In the genomic region with DNA sequence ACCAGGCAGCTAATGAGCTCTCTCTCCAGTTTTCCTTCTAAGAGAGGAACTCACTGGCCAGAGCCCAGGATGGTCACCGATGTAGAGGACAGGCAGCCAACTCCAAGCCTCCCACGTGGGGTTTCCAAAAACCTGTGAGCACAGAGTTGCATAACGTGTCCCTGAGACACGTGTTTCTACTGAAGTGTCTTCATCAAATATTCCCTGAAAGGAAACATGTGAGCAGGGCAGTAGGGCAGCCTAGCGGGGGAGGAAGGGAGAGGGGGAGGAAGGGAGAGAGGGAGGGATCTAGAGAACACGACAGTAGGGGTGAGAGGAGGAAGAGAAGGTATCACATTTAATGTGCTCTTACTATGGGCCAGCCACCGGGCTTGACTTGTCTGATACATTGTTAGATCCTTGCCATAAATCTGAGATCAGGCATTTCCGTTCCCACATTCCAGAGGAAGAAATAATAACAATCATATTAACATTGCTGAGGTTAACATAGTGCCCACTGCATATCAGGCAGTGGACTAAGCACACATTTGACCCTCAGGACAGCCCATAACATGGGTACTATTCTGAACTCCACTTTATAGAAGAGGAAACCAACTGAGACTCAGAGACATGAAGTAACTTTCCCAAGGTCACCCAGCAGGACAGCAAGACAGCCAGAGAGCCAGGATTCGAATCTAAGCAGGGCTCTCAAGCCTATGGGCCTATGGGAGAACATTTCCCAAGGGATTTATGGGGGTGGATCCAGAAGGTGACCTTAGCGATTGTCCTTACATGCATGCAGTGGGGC, we compare ENCODE assay signal across 9 cellular contexts. TPM values are rescaled to one million over a fixed set of nuclear protein-coding genes. Genes with fewer than 3 reads are reported as not detected.
DNase-seq lines count a peak whose midpoint lies in the region; ATAC-seq, FAIRE-seq and TF ChIP-seq lines count a peak whose summit lies in the region.
"Had no signal": no experiment of that assay in that cellular context is flagged by ENCODE, and none has a peak within 500 bp of the region (broad histone marks: within the 10 kb centered on the region; RNA-seq: fewer than 3 reads in every experiment).

No MANE protein-coding gene starts in this region.

- intact Hi-C loops in left lung (cut with DNase I) (no loop called here), thyroid gland (cut with DNase I) (no loop called here)

- H3K36me3 ChIP-seq in bronchial epithelial cell (ENCODE audit: control insufficient read depth, insufficient read depth, low read length) (no peaks in the 10 kb centered on the region), left lung (no peaks in the 10 kb centered on the region), thyroid gland (no peaks in the 10 kb centered on the region)

- WGBS in thyroid gland, 2 donors: 25 to 35% methylated on average over 10 of the region's 10 CpGs

- DNase-seq in NCI-H510A treated with DMSO at 0.1 percent for 48 hours (lab: John Stamatoyannopoulos, UW) (peak; percentile 14), NCI-H510A (lab: John Stamatoyannopoulos, UW) (no peak), bronchial epithelial cell (ENCODE audit: low read depth) (peak; percentile 67), left lung (peak in 1 of 2 donors; percentile 88), thyroid gland (peak; percentile 94 to 95), NCI-H345 treated with DMSO at 0.1 percent for 48 hours (lab: John Stamatoyannopoulos, UW; ENCODE audit: unreplicated experiment) (no peak)
- DNase-seq in effector CD8-positive, alpha-beta T cell (lab: John Stamatoyannopoulos, UW): no peak

- FAIRE-seq in bronchial epithelial cell (lab: Jason Lieb, UNC): no peak

- peak in 1 of 2 donors; percentile 56 for TF ChIP-seq POLR2A in thyroid gland (IDR thresholded peaks at IDR 0.05)

- H3K27ac ChIP-seq in left lung: peak overlapping the region; percentile 77 to 78
- peak overlapping the region; percentile 37 to 82 (median 81) for H3K27ac ChIP-seq in thyroid gland

- ATAC-seq in left lung: peak; percentile 48
- no peak for ATAC-seq in HG03135 (IDR thresholded peaks at IDR 0.05; ENCODE audit: unreplicated experiment)

- H3K4me1 ChIP-seq in left lung (peaks cover 28 to 64% of the 10 kb centered on the region in 2 donors), thyroid gland (peaks cover 18 to 40% of the 10 kb centered on the region in 2 donors)

- H3K27me3 ChIP-seq in bronchial epithelial cell (ENCODE audit: control insufficient read depth, insufficient read depth, low read length): no peaks in the 10 kb centered on the region
- no peaks in the 10 kb centered on the region for H3K27me3 ChIP-seq in left lung
- no peaks in the 10 kb centered on the region for H3K27me3 ChIP-seq in thyroid gland

- no peak for TF ChIP-seq CTCF in bronchial epithelial cell (IDR thresholded peaks at IDR 0.05; ENCODE audit: insufficient read depth, low read length, severe bottlenecking)
- no peak for TF ChIP-seq CTCF in left lung (IDR thresholded peaks at IDR 0.05)
- peak in 1 of 6 experiments; percentile 18 for TF ChIP-seq CTCF in thyroid gland (IDR thresholded peaks at IDR 0.05)

- no peaks in the 10 kb centered on the region for H3K9me3 ChIP-seq in left lung
- no peaks in the 10 kb centered on the region for H3K9me3 ChIP-seq in thyroid gland

- H3K4me3 ChIP-seq in bronchial epithelial cell (ENCODE audit: low read depth, low read length) (no peak overlapping the region), left lung (no peak overlapping the region), thyroid gland (replicated peaks in 1 of 3) (no peak overlapping the region)

RNA-seq across cellular contexts. Expression of a gene that starts 4.5 kb away (rescaled TPM):
- 12.0 and 17.9 TPM in 2 replicates for total RNA-seq in bronchial epithelial cell
- 10 to 100 TPM; 44.3 to 48.8 TPM for total RNA-seq in left lung
- total RNA-seq in thyroid gland: 10 to 100 TPM; 52.7 to 86.1 (median 76.6) TPM

RNA-seq across cellular contexts. Expression of a gene that starts 10.3 kb away (rescaled TPM):
- total RNA-seq in bronchial epithelial cell: 211 and 272 TPM in 2 replicates
- total RNA-seq in left lung: 100 to 1,000 TPM; 199 to 329 TPM
- total RNA-seq in thyroid gland: 100 to 1,000 TPM in 1 of 4 donors, 10 to 100 TPM in 3; 35.5 to 101 (median 63.3) TPM
- total RNA-seq: B cell had no signal

RNA-seq across cellular contexts. Expression of a gene that starts 19.6 kb away (rescaled TPM):
- 0.13 TPM in 1 of 2 replicates, not detected in the other for total RNA-seq in bronchial epithelial cell
- under 1 TPM in 1 of 2 donors, not detected in 1; 0.44 TPM for total RNA-seq in left lung
- not detected for total RNA-seq in thyroid gland
- total RNA-seq: B cell had no signal

RNA-seq across cellular contexts. Expression of a gene that starts 49.6 kb away (rescaled TPM):
- total RNA-seq in bronchial epithelial cell (12.9 and 18.2 TPM in 2 replicates), left lung (10 to 100 TPM; 53.1 to 66.4 TPM), thyroid gland (10 to 100 TPM; 12.1 to 47.4 (median 20.9) TPM)

RNA-seq across cellular contexts. Expression of a gene that starts 50.4 kb away (rescaled TPM):
- 0.13 and 0.26 TPM in 2 replicates for total RNA-seq in bronchial epithelial cell
- under 1 TPM in 1 of 2 donors, not detected in 1; 0.23 TPM for total RNA-seq in left lung
- 1 to 10 TPM in 1 of 4 donors, not detected in 3; 1.2 TPM for total RNA-seq in thyroid gland
- total RNA-seq: B cell had no signal

Comparison
In these comparisons a context has a peak if more than half of its experiments do, and no peak if none do; other contexts are left out.
1. DNase-seq: peak in NCI-H510A treated with DMSO at 0.1 percent for 48 hours (single experiment), bronchial epithelial cell (single experiment) and thyroid gland (2 of 2); none in NCI-H510A (single experiment), NCI-H345 treated with DMSO at 0.1 percent for 48 hours (single experiment) and effector CD8-positive, alpha-beta T cell (single experiment).